In the genomic region with DNA sequence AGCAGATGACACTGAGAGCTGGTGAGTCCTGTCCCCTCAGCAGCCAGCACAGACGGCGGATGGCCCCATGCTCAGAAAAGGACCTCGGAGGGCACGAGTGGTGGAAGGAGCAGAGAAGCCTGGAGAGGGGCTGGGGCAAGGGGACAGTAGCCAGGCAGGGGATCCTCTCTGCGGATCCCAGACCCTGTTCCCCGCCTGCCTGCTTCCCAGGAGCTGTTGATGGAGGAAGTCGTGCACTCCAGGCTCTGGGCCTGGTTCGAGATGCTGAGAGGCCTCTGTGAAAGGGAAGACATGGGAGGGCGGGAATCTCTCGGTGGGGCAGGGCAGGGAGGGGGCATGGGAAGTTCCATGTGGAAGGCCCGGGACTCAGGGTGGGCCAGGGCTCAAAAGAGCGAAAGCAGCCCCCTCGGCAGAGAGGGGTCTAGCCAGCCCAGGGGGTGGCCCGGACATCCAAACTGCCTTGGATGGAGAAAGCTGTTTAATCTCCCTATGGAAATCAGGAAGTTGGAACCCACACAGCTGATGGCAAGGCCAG, we compare ENCODE assay signal across 14 cellular contexts.
"Had no signal": no experiment of that assay in that cellular context is flagged by ENCODE, and none has a peak within 500 bp of the region (broad histone marks: within the 10 kb centered on the region; RNA-seq: fewer than 3 reads in every experiment).

No MANE protein-coding gene starts in this region.

- H3K4me3 ChIP-seq: dorsolateral prefrontal cortex, pancreas, SK-N-MC, testis had no signal

- DNase-seq: activated CD4-positive, alpha-beta T cell treated with anti-CD3 and anti-CD28 coated beads, Interleukin-2, amount 50 U/mL, for 1 hour; activated CD8-positive, alpha-beta memory T cell treated with anti-CD3 and anti-CD28 coated beads for 24 hours; activated naive CD8-positive, alpha-beta T cell treated with anti-CD3 and anti-CD28 coated beads for 36 hours; amygdala; cerebellar nuclear complex; dorsolateral prefrontal cortex; hypothalamus; kidney glomerular epithelial cell; pancreas; stimulated activated naive CD4-positive, alpha-beta T cell; testis had no signal

- ATAC-seq: pancreas had no signal

- FAIRE-seq: endometrium, pancreas had no signal

- H3K9me3 Mint-ChIP-seq: activated naive CD8-positive, alpha-beta T cell treated with anti-CD3 and anti-CD28 coated beads for 36 hours; neural crest cell had no signal

- H3K27ac ChIP-seq: testis had no signal

- H3K36me3 ChIP-seq: pancreas had no signal

- H3K9me3 ChIP-seq: pancreas, testis had no signal

- H3K27me3 ChIP-seq: pancreas, testis had no signal

- H3K36me3 Mint-ChIP-seq: activated naive CD8-positive, alpha-beta T cell treated with anti-CD3 and anti-CD28 coated beads for 36 hours had no signal

- H3K27ac Mint-ChIP-seq: activated naive CD8-positive, alpha-beta T cell treated with anti-CD3 and anti-CD28 coated beads for 36 hours had no signal

- H3K4me1 Mint-ChIP-seq: activated naive CD8-positive, alpha-beta T cell treated with anti-CD3 and anti-CD28 coated beads for 36 hours had no signal

- H3K4me3 Mint-ChIP-seq: activated naive CD8-positive, alpha-beta T cell treated with anti-CD3 and anti-CD28 coated beads for 36 hours; neural crest cell had no signal
